In genomic region chr6:170459451-170459850, GRCh38 we compare ENCODE assay signal across 8 cellular contexts.
DNase-seq lines count a peak whose midpoint lies in the region; ATAC-seq and TF ChIP-seq lines count a peak whose summit lies in the region.

No MANE protein-coding gene starts in this region.

- H3K4me3 ChIP-seq in BJ (ENCODE audit: low read depth, low read length) = peak overlapping the region; percentile 12; the same call in 1 of the 2 replicates

- CTCF ChIA-PET in BJ (lab: Yijun Ruan, JAX) = no interaction called here

- peak overlapping the region; percentile 47 for H3K4me3 Mint-ChIP-seq in memory B cell
- H3K4me3 Mint-ChIP-seq in glutamatergic neuron (ENCODE audit: unreplicated experiment) = no peak overlapping the region

- H3K36me3 Mint-ChIP-seq in memory B cell (no peaks in the 10 kb centered on the region), glutamatergic neuron (ENCODE audit: unreplicated experiment) (no peaks in the 10 kb centered on the region)

- peaks cover 10% of the 10 kb centered on the region for H3K27me3 Mint-ChIP-seq in memory B cell
- peaks cover 8% of the 10 kb centered on the region for H3K27me3 Mint-ChIP-seq in glutamatergic neuron (ENCODE audit: unreplicated experiment)

- H3K4me1 Mint-ChIP-seq in memory B cell = peaks cover 8% of the 10 kb centered on the region
- peaks cover 8% of the 10 kb centered on the region for H3K4me1 Mint-ChIP-seq in glutamatergic neuron (ENCODE audit: low read depth, unreplicated experiment)

- H3K27me3 ChIP-seq in BJ (ENCODE audit: control insufficient read depth, insufficient read depth, low read length) = peaks cover 2% of the 10 kb centered on the region

- H3K9me3 Mint-ChIP-seq in memory B cell = no peaks in the 10 kb centered on the region
- peaks cover 3% of the 10 kb centered on the region for H3K9me3 Mint-ChIP-seq in glutamatergic neuron (ENCODE audit: unreplicated experiment)

- no peaks in the 10 kb centered on the region for H3K36me3 ChIP-seq in BJ (ENCODE audit: control insufficient read depth, insufficient read depth, low read length)

- no peak for DNase-seq in BJ (ENCODE audit: low read depth)
- peak; percentile 49 to 53 for DNase-seq in activated T-cell treated with anti-CD3 and anti-CD28 coated beads, Interleukin-2, amount 50 U/mL, for 48 hours
- DNase-seq in memory B cell (ENCODE audit: low spot score in 2 of 2) = no peak
- no peak for DNase-seq in glutamatergic neuron
- no peak for DNase-seq in SK-N-DZ (ENCODE audit: low spot score)
- no peak for DNase-seq in HuH-7 (ENCODE audit: low spot score)

- H3K27ac Mint-ChIP-seq in memory B cell (no peak overlapping the region), glutamatergic neuron (ENCODE audit: unreplicated experiment) (no peak overlapping the region)

- TF ChIP-seq CTCF in BJ (IDR thresholded peaks at IDR 0.05; ENCODE audit: insufficient read depth, low read depth, low read length) (no peak), glutamatergic neuron (IDR thresholded peaks at IDR 0.05; ENCODE audit: partially characterized antibody, unreplicated experiment) (no peak)

- ATAC-seq in GM19043 (IDR thresholded peaks at IDR 0.05; ENCODE audit: low read depth, unreplicated experiment) = peak; percentile 82
- ATAC-seq in HG03378 (IDR thresholded peaks at IDR 0.05; ENCODE audit: unreplicated experiment) = peak; percentile 70
- ATAC-seq in memory B cell (ENCODE audit: low read depth) = peak; percentile 60

- POLR2A ChIA-PET in BJ (lab: Charles Lee) = no interaction called here

Comparison
In these comparisons a context has a peak if more than half of its experiments do, and no peak if none do; other contexts are left out.
1. DNase-seq: peak in activated T-cell treated with anti-CD3 and anti-CD28 coated beads, Interleukin-2, amount 50 U/mL, for 48 hours (2 of 2); none in BJ (single experiment), memory B cell (0 of 2), glutamatergic neuron (single experiment), SK-N-DZ (single experiment) and HuH-7 (single experiment).
2. Peak in every context shown above with its lines, with median percentiles within 50 percentile points of each other: ATAC-seq.